ENCODE assay signal across 1 cellular context in the genomic region with DNA sequence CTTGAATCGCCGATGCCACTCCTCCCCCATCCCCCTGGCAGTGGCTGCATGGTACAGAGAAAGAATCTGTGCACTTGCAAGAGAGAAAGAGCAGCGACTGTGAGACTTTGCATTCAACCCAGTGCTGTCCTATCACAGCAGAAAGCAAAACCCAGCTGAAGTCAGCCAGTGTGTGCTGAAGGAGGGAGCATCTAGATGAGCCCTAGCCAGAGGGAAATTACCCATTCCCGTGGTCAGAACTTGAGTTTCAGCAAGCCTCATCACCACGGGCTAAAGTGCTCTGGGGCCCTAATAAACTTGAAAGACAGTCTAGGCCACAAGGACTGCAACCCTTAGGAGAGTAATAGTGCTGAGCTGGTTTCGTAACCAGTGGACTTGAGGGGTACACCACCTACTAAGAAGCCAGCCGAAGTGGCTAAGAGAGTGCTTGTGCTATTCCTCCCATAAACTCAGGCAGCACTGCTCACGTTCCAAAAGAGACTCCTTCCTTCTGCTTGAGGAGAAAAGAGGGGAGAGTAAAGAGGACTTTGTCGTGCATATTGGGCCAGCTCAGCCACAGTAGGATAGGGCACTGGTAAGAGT.
TF ChIP-seq lines count a peak whose summit lies in the region.

No MANE protein-coding gene starts in this region.

TF ChIP-seq in H1, 55 proteins besides CTCF, POLR2A, EP300 and RAD21:
- TF ChIP-seq EGR1 (IDR thresholded peaks at IDR 0.05; ENCODE audit: borderline replicate concordance, low read depth, low read length) (no peak), RXRA (IDR thresholded peaks at IDR 0.05; ENCODE audit: insufficient read depth, low read depth, low read length) (no peak), RFX5 (IDR thresholded peaks at IDR 0.05; ENCODE audit: borderline replicate concordance, low read depth, low read length) (no peak), BRCA1 (IDR thresholded peaks at IDR 0.05; ENCODE audit: low read depth, low read length) (no peak), SIN3A (conservative IDR thresholded peaks at IDR 0.05 in 1 of 2, IDR thresholded peaks at IDR 0.05 in 1 of 2; ENCODE audit: low read depth in 1 of 2, low read length in 2 of 2) (no peak), CHD2 (IDR thresholded peaks at IDR 0.05; ENCODE audit: low read length) (no peak), SP1 (IDR thresholded peaks at IDR 0.05; ENCODE audit: low read depth, low read length) (no peak), POU5F1 (IDR thresholded peaks at IDR 0.05; ENCODE audit: low read depth, low read length) (no peak), SAP30 (IDR thresholded peaks at IDR 0.05; ENCODE audit: insufficient read depth, insufficient replicate concordance, low read length) (no peak), SP2 (IDR thresholded peaks at IDR 0.05; ENCODE audit: low read length) (no peak), CTBP2 (IDR thresholded peaks at IDR 0.05; ENCODE audit: borderline replicate concordance, insufficient read depth, insufficient read length, low read length) (no peak), SRF (IDR thresholded peaks at IDR 0.05; ENCODE audit: low read depth, low read length) (no peak)
- TF ChIP-seq, protein P1, sequence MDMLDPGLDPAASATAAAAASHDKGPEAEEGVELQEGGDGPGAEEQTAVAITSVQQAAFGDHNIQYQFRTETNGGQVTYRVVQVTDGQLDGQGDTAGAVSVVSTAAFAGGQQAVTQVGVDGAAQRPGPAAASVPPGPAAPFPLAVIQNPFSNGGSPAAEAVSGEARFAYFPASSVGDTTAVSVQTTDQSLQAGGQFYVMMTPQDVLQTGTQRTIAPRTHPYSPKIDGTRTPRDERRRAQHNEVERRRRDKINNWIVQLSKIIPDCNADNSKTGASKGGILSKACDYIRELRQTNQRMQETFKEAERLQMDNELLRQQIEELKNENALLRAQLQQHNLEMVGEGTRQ (IDR thresholded peaks at IDR 0.05; ENCODE audit: low read length), result no peak
